In the genomic region with DNA sequence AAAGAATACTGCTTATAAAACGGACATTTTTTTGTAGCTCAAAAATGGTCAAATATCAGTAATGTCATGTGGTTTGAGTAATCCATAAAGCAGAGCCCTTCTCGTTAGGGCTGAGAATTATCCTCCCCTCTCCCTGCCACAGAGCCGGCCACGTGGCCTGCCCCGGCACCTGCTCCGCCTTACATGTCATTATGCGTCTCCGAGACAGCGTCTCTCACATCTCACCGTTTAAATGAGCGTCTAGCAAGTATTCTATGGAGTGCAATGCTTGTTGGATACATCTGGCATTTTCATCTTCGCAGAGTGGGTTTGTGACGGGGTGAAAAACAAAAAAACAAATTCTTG, we compare ENCODE assay signal across 21 cellular contexts.
"Had no signal": no experiment of that assay in that cellular context is flagged by ENCODE, and none has a peak within 500 bp of the region (broad histone marks: within the 10 kb centered on the region; RNA-seq: fewer than 3 reads in every experiment).

No MANE protein-coding gene starts in this region.

- H3K36me3 ChIP-seq: lower lobe of right lung, WERI-Rb-1 had no signal

- FAIRE-seq: bronchial epithelial cell, kidney, TTC549 had no signal

- H3K27ac Mint-ChIP-seq: activated naive CD8-positive, alpha-beta T cell treated with anti-CD3 and anti-CD28 coated beads for 36 hours; activated T-cell treated with anti-CD3 and anti-CD28 coated beads, Interleukin-2, amount 50 U/mL, for 24 hours; T-cell; T-helper 2 cell treated with Interferon-gamma antibody and Interleukin-4, amounts not matched to agents 5 μg/mL and 100 μg/mL, for 36 hours had no signal

- DNase-seq: activated CD4-positive, alpha-beta T cell treated with anti-CD3 and anti-CD28 coated beads, Interleukin-2, amount 50 U/mL, for 1 hour; activated CD4-positive, CD25-positive, alpha-beta regulatory T cell treated with anti-CD3 and anti-CD28 coated beads, Interleukin-2, amount 50 U/mL, for 72 hours; activated naive CD4-positive, alpha-beta T cell; activated naive CD8-positive, alpha-beta T cell treated with anti-CD3 and anti-CD28 coated beads for 36 hours; activated T-cell treated with anti-CD3 and anti-CD28 coated beads, Interleukin-2, amount 50 U/mL, for 24 hours; cortex of kidney; endodermal cell; kidney; lower lobe of right lung; naive B cell; stimulated activated CD4-positive, alpha-beta T cell treated with anti-CD3 and anti-CD28 coated beads, Interleukin-12 subunit alpha, Interleukin-12 subunit beta, amount 100 ng/mL, for 4 hours; stimulated activated CD4-positive, alpha-beta T cell treated with anti-CD3 and anti-CD28 coated beads, Interleukin-4, amount 100 ng/mL, for 4 hours; stimulated activated naive CD8-positive, alpha-beta T cell treated with anti-CD3 and anti-CD28 coated beads, Interleukin-15, Interleukin-2, amounts not matched to agents 100 U/mL and 50 U/mL, for 24 hours; WERI-Rb-1 had no signal

- H3K36me3 Mint-ChIP-seq: activated naive CD8-positive, alpha-beta T cell treated with anti-CD3 and anti-CD28 coated beads for 36 hours; naive B cell had no signal

- ATAC-seq: left lobe of liver; lower lobe of right lung; stimulated activated naive CD8-positive, alpha-beta T cell treated with anti-CD3 and anti-CD28 coated beads, Interleukin-15, Interleukin-2, amounts not matched to agents 100 U/mL and 50 U/mL, for 24 hours; T-cell had no signal

- H3K4me3 Mint-ChIP-seq: activated naive CD8-positive, alpha-beta T cell treated with anti-CD3 and anti-CD28 coated beads for 36 hours; activated T-cell treated with anti-CD3 and anti-CD28 coated beads, Interleukin-2, amount 50 U/mL, for 24 hours; activated T-helper 17 cell treated with anti-CD3 and anti-CD28 coated beads, Interleukin-2, amount 50 U/mL, for 72 hours; endodermal cell; T-cell; T-helper 2 cell treated with Interferon-gamma antibody and Interleukin-4, amounts not matched to agents 5 μg/mL and 100 μg/mL, for 36 hours had no signal

- H3K4me3 ChIP-seq: lower lobe of right lung had no signal

- H3K27ac ChIP-seq: lower lobe of right lung, WERI-Rb-1 had no signal

- H3K9me3 Mint-ChIP-seq: activated naive CD8-positive, alpha-beta T cell treated with anti-CD3 and anti-CD28 coated beads for 36 hours; activated T-cell treated with anti-CD3 and anti-CD28 coated beads, Interleukin-2, amount 50 U/mL, for 24 hours; activated T-helper 17 cell treated with anti-CD3 and anti-CD28 coated beads, Interleukin-2, amount 50 U/mL, for 72 hours; endodermal cell; naive B cell; T-cell; T-helper 2 cell treated with Interferon-gamma antibody and Interleukin-4, amounts not matched to agents 5 μg/mL and 100 μg/mL, for 36 hours had no signal

- H3K27me3 Mint-ChIP-seq: activated naive CD8-positive, alpha-beta T cell treated with anti-CD3 and anti-CD28 coated beads for 36 hours; activated T-cell treated with anti-CD3 and anti-CD28 coated beads, Interleukin-2, amount 50 U/mL, for 24 hours; activated T-helper 17 cell treated with anti-CD3 and anti-CD28 coated beads, Interleukin-2, amount 50 U/mL, for 72 hours; naive B cell; progenitor cell of endocrine pancreas; T-cell had no signal

- H3K4me1 Mint-ChIP-seq: activated T-helper 17 cell treated with anti-CD3 and anti-CD28 coated beads, Interleukin-2, amount 50 U/mL, for 72 hours had no signal

- H3K9me3 ChIP-seq: lower lobe of right lung had no signal
